In the genomic region with DNA sequence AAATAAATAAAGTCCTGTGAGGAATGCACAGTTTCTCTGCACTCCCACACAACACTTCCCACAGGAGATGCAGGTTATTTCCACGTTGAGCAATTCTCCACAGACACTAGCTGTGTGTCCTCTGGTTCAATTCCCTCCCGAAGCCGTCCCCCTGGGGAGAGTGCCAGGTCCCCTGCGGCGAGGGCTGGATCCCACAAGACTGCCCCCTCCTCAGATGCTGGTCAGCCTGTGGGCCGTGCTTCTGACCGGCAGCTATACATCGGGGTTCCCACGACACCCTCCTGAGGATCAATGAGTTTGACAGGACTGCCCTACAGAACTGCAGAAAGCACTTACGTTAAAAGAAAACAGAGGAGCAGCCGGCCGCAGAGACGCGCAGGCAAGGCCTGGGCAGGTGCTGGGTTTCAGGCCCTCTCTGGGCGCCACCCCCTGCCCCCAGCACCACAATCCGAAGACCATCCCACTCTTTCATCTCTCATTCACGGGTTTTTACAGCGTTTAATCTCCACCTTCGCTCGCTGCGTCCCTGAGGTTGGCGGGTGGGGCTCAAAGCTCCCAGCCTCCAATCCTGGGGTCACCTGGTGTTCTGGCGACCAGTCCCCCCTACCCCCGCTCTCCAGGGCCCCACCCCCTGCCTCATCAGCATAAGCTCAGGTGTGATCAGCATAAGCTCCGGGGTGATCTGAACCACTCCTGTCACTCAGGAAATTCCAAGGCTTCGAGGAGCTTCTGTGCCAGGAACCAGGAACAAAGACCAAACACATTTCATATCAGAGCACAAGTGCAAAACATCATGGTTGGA, we compare ENCODE assay signal across 19 cellular contexts. TPM values are rescaled to one million over a fixed set of nuclear protein-coding genes. Genes with fewer than 3 reads are reported as not detected.
DNase-seq lines count a peak whose midpoint lies in the region; ATAC-seq, FAIRE-seq and TF ChIP-seq lines count a peak whose summit lies in the region.
"Had no signal": no experiment of that assay in that cellular context is flagged by ENCODE, and none has a peak within 500 bp of the region (broad histone marks: within the 10 kb centered on the region; RNA-seq: fewer than 3 reads in every experiment).

No MANE protein-coding gene starts in this region.

- H3K27ac Mint-ChIP-seq in glutamatergic neuron (ENCODE audit: unreplicated experiment) (peak overlapping the region; percentile 18), HFFc6 (no peak overlapping the region)
- H3K27ac Mint-ChIP-seq: activated CD4-positive, alpha-beta memory T cell treated with anti-CD3 and anti-CD28 coated beads, Interleukin-2, amount 10 ng/mL, durations not matched to agents 7 days and 5 days had no signal

- H3K4me3 ChIP-seq in HUES64 (ENCODE audit: low read length) (no peak overlapping the region), osteoblast (ENCODE audit: insufficient read depth, low read length) (no peak overlapping the region)
- H3K4me3 ChIP-seq: colonic mucosa, gastroesophageal sphincter, transverse colon had no signal

- no peak overlapping the region for H3K4me2 ChIP-seq in osteoblast (ENCODE audit: insufficient read depth, low read length)

- TF ChIP-seq CTCF in glutamatergic neuron (IDR thresholded peaks at IDR 0.05; ENCODE audit: partially characterized antibody, unreplicated experiment): no peak
- TF ChIP-seq CTCF in osteoblast (IDR thresholded peaks at IDR 0.05; ENCODE audit: extremely low read depth, low read depth, low read length): no peak
- TF ChIP-seq CTCF in HFFc6 (IDR thresholded peaks at IDR 0.05): no peak

- H3K36me3 Mint-ChIP-seq in glutamatergic neuron (ENCODE audit: unreplicated experiment): no peaks in the 10 kb centered on the region
- H3K36me3 Mint-ChIP-seq in HFFc6 (ENCODE audit: low read depth): peaks cover 8% of the 10 kb centered on the region; the same call in 1 of the 2 replicates

- H3K4me1 Mint-ChIP-seq in glutamatergic neuron (ENCODE audit: low read depth, unreplicated experiment) (peaks cover 21% of the 10 kb centered on the region), HFFc6 (ENCODE audit: low read depth) (peaks cover 25% of the 10 kb centered on the region)

- no peak for FAIRE-seq in GM12891 (lab: Jason Lieb, UNC)
- FAIRE-seq: GM18507 had no signal

- H3K27me3 ChIP-seq in HUES64 (ENCODE audit: insufficient read depth, low read length): no peaks in the 10 kb centered on the region
- H3K27me3 ChIP-seq in osteoblast (ENCODE audit: insufficient read depth, low read length): no peaks in the 10 kb centered on the region
- H3K27me3 ChIP-seq: colonic mucosa, gastroesophageal sphincter, transverse colon had no signal

- peak overlapping the region; percentile 51; the same call in 1 of the 2 replicates for H3K27ac ChIP-seq in HUES64 (ENCODE audit: low read depth, low read length)
- H3K27ac ChIP-seq in osteoblast (ENCODE audit: low read depth, low read length): no peak overlapping the region
- H3K27ac ChIP-seq: colonic mucosa, epithelial cell of prostate, gastroesophageal sphincter, transverse colon had no signal

- H3K4me3 Mint-ChIP-seq in glutamatergic neuron (ENCODE audit: unreplicated experiment) (peak overlapping the region; percentile 38), HFFc6 (no peak overlapping the region)
- H3K4me3 Mint-ChIP-seq: activated CD4-positive, alpha-beta memory T cell treated with anti-CD3 and anti-CD28 coated beads, Interleukin-2, amount 10 ng/mL, durations not matched to agents 7 days and 5 days had no signal

- H2AFZ ChIP-seq in osteoblast (ENCODE audit: low read length): no peak overlapping the region

- H3K9ac ChIP-seq in HUES64 (ENCODE audit: low read depth, low read length): 0 out of 2 replicates have a peak overlapping the region, but pooled peaks have one; percentile 35

- 79% methylated on average over 26 of the region's 26 CpGs for WGBS in HUES64

- ATAC-seq in GM18907 (IDR thresholded peaks at IDR 0.05; ENCODE audit: unreplicated experiment): no peak
- ATAC-seq: gastroesophageal sphincter, Panc1 had no signal

- no peak for TF ChIP-seq POLR2A in GM12891 (IDR thresholded peaks at IDR 0.05; ENCODE audit: low read depth, low read length)

- H3K79me2 ChIP-seq in osteoblast (ENCODE audit: insufficient read depth, low read length): peaks cover 70% of the 10 kb centered on the region

- H3K9me3 ChIP-seq in HUES64 (ENCODE audit: insufficient read depth, low read depth, low read length) (no peaks in the 10 kb centered on the region), osteoblast (ENCODE audit: low read depth, low read length) (no peaks in the 10 kb centered on the region)
- H3K9me3 ChIP-seq: colonic mucosa, gastroesophageal sphincter, transverse colon had no signal

- no peaks in the 10 kb centered on the region for H3K4me1 ChIP-seq in HUES64 (ENCODE audit: insufficient read depth, low read length)
- H3K4me1 ChIP-seq in osteoblast (ENCODE audit: insufficient read depth, low read length): peaks cover 5% of the 10 kb centered on the region

- H3K27me3 Mint-ChIP-seq in glutamatergic neuron (ENCODE audit: unreplicated experiment) (peaks cover 8% of the 10 kb centered on the region), HFFc6 (ENCODE audit: insufficient read depth) (peaks cover 7% of the 10 kb centered on the region)
- H3K27me3 Mint-ChIP-seq: activated CD4-positive, alpha-beta memory T cell treated with anti-CD3 and anti-CD28 coated beads, Interleukin-2, amount 10 ng/mL, durations not matched to agents 7 days and 5 days had no signal

- DNase-seq in GM12891 (ENCODE audit: insufficient read length, low spot score) (peak; percentile 5), glutamatergic neuron (no peak), osteoblast (ENCODE audit: insufficient read length, low spot score, missing footprints) (peak; percentile 77), AG08396 (ENCODE audit: low spot score) (no peak), HFFc6 (no peak)
- DNase-seq: activated CD4-positive, alpha-beta memory T cell treated with anti-CD3 and anti-CD28 coated beads, Interleukin-2, amount 10 ng/mL, durations not matched to agents 7 days and 5 days; colonic mucosa; DMS53; KG1; NCI-H1048; NCI-H2171; NCI-H82; transverse colon had no signal

- H3K36me3 ChIP-seq in HUES64 (ENCODE audit: insufficient read depth, low read length) (peaks cover 6% of the 10 kb centered on the region; the same call in 1 of the 2 replicates), osteoblast (ENCODE audit: insufficient read depth, low read length) (peaks cover 3% of the 10 kb centered on the region)
- H3K36me3 ChIP-seq: colonic mucosa, transverse colon had no signal

- H4K20me1 ChIP-seq in osteoblast (ENCODE audit: insufficient read depth, low read length): peaks cover 31% of the 10 kb centered on the region

- H3K9me3 Mint-ChIP-seq in glutamatergic neuron (ENCODE audit: unreplicated experiment) (peaks cover 8% of the 10 kb centered on the region), HFFc6 (no peaks in the 10 kb centered on the region)
- H3K9me3 Mint-ChIP-seq: activated CD4-positive, alpha-beta memory T cell treated with anti-CD3 and anti-CD28 coated beads, Interleukin-2, amount 10 ng/mL, durations not matched to agents 7 days and 5 days had no signal

TF ChIP-seq in GM12891, 5 proteins besides CTCF, POLR2A, EP300 and RAD21:
- TF ChIP-seq SPI1 (IDR thresholded peaks at IDR 0.05; ENCODE audit: low read depth, low read length) (no peak), POU2F2 (IDR thresholded peaks at IDR 0.05; ENCODE audit: low read depth, low read length) (no peak), POLR2AphosphoS5 (IDR thresholded peaks at IDR 0.05; ENCODE audit: low read depth, low read length) (no peak), TAF1 (IDR thresholded peaks at IDR 0.05; ENCODE audit: low read depth, low read length) (no peak), PAX5 (IDR thresholded peaks at IDR 0.05; ENCODE audit: insufficient read depth, low read length, severe bottlenecking) (no peak)

RNA-seq across cellular contexts. Expression of gene SLC35E2B, which starts 9.3 kb away (rescaled TPM):
- polyA plus RNA-seq in GM12891 (2012; ENCODE audit: low read depth, missing spikeins): 14.5 TPM
- 29.5 TPM for polyA plus RNA-seq in HUES64 (2013, experiment 1 of 2)
- polyA plus RNA-seq in HUES64 (2013, experiment 2 of 2): 33.5 TPM
- total RNA-seq in glutamatergic neuron (ENCODE audit: unreplicated experiment) (151 TPM), osteoblast (33.0 and 38.4 TPM in 2 replicates)
- total RNA-seq in HFFc6 (2021; fragmentation: NEBNext Ultra II Directional; extraction: Animal tissue kit (Norgen Biotek cat#: 25700)): 10 to 100 TPM; 30.1 to 40.9 (median 33.4) TPM

RNA-seq across cellular contexts. Expression of gene CDK11B, which starts 24.5 kb away (rescaled TPM):
- polyA plus RNA-seq in GM12891 (2012; ENCODE audit: low read depth, missing spikeins): 23.7 TPM
- polyA plus RNA-seq in HUES64 (2013, experiment 1 of 2): 33.3 TPM
- 33.9 TPM for polyA plus RNA-seq in HUES64 (2013, experiment 2 of 2)
- 32.7 TPM for total RNA-seq in glutamatergic neuron (ENCODE audit: unreplicated experiment)
- total RNA-seq in osteoblast: 5.3 and 5.8 TPM in 2 replicates
- 10 to 100 TPM; 21.6 to 27.5 (median 24.8) TPM for total RNA-seq in HFFc6 (2021; fragmentation: NEBNext Ultra II Directional; extraction: Animal tissue kit (Norgen Biotek cat#: 25700))

RNA-seq across cellular contexts. Expression of gene CDK11A, which starts 40.9 kb away (rescaled TPM):
- polyA plus RNA-seq in GM12891 (2012; ENCODE audit: low read depth, missing spikeins): 30.7 TPM
- 18.7 TPM for polyA plus RNA-seq in HUES64 (2013, experiment 1 of 2)
- polyA plus RNA-seq in HUES64 (2013, experiment 2 of 2): 18.1 TPM
- total RNA-seq in glutamatergic neuron (ENCODE audit: unreplicated experiment) (62.8 TPM), osteoblast (19.4 and 22.1 TPM in 2 replicates)
- total RNA-seq in HFFc6 (2021; fragmentation: NEBNext Ultra II Directional; extraction: Animal tissue kit (Norgen Biotek cat#: 25700)): 10 to 100 TPM; 23.1 to 27.2 (median 25.0) TPM

RNA-seq across cellular contexts. Expression of gene MMP23B, which starts 51.3 kb away (rescaled TPM):
- polyA plus RNA-seq in GM12891 (2012; ENCODE audit: low read depth, missing spikeins): 2.8 TPM
- 2.6 TPM for polyA plus RNA-seq in HUES64 (2013, experiment 1 of 2)
- 3.0 TPM for polyA plus RNA-seq in HUES64 (2013, experiment 2 of 2)
- total RNA-seq in glutamatergic neuron (ENCODE audit: unreplicated experiment): 162 TPM
- 0.59 and 1.1 TPM in 2 replicates for total RNA-seq in osteoblast
- 1 to 10 TPM; 2.8 to 7.1 (median 5.1) TPM for total RNA-seq in HFFc6 (2021; fragmentation: NEBNext Ultra II Directional; extraction: Animal tissue kit (Norgen Biotek cat#: 25700))

Comparison
In these comparisons a context has a peak if more than half of its experiments do, and no peak if none do; other contexts are left out.
1. DNase-seq: peak in GM12891 (single experiment) and osteoblast (single experiment); none in glutamatergic neuron (single experiment), AG08396 (single experiment) and HFFc6 (single experiment).